ENCODE assay signal across 8 cellular contexts in the genomic region with DNA sequence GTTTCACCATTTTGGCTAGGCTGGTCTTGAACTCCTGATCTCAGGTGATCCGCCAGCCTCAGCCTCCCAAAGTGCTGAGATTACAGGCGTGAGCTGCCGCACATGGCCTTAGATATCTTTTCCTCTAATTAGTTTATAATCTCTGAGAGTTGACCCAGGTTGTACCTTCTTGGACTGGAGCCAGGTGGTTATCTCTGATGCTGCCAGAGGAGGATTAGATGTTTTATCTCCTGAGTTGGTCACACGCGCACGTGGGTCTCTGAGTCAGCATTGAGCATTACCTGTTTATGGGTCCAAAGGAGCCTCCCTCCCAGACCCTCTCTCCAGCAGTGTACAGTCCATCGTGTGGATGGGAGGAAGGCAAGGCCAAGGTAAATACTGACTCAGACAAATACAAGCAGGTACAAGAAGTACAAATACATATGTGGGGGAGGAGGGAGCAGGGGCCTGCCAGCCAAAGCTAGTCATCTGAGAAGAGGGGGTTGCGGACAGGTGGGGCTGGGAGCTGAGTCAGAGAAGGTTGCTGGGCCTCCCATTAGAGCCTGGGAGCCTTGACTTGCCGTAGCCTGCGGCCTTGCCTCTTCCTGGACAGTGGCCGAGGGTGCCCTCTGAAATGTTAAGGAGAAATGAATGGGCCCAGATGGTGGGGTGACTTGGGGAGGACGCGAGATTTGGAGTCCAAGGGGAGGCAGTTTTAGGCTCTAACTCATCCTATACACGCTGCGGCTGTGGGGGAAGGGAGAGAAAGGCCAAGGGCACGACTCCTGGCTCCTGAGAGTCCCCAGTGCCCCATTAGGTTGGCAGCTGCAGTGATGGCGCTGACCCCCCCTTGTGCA. TPM values are rescaled to one million over a fixed set of nuclear protein-coding genes. Genes with fewer than 3 reads are reported as not detected.
A peak's percentile ranks its signal among the peaks of the same experiment; 100 is the strongest.
DNase-seq lines count a peak whose midpoint lies in the region; ATAC-seq, FAIRE-seq and TF ChIP-seq lines count a peak whose summit lies in the region.

No MANE protein-coding gene starts in this region.

- peak; percentile 66 for FAIRE-seq in bronchial epithelial cell (lab: Jason Lieb, UNC)

- no peak overlapping the region for H3K4me3 ChIP-seq in bronchial epithelial cell (ENCODE audit: low read depth, low read length)

- ATAC-seq in GM19324 (IDR thresholded peaks at IDR 0.05; ENCODE audit: low FRiP score, unreplicated experiment), result no peak

- H3K27ac Mint-ChIP-seq in nephron progenitor cell, result no peak overlapping the region

- H3K9me3 Mint-ChIP-seq in nephron progenitor cell, result no peaks in the 10 kb centered on the region

- H3K36me3 Mint-ChIP-seq in nephron progenitor cell (ENCODE audit: low read depth), result no peaks in the 10 kb centered on the region

- DNase-seq in COLO668 (lab: John Stamatoyannopoulos, UW; ENCODE audit: unreplicated experiment) (peak; percentile 92), NCI-H510A treated with DMSO at 0.1 percent for 48 hours (lab: John Stamatoyannopoulos, UW) (peak; percentile 82), bronchial epithelial cell (ENCODE audit: low read depth) (peak; percentile 100), nephron progenitor cell (no peak), GM20000 (ENCODE audit: low spot score) (no peak), NCI-H2171 treated with DMSO at 0.1 percent for 48 hours (lab: John Stamatoyannopoulos, UW) (no peak)
- no peak for DNase-seq in activated CD4-positive, CD25-positive, alpha-beta regulatory T cell (lab: John Stamatoyannopoulos, UW)

- no peaks in the 10 kb centered on the region for H3K27me3 ChIP-seq in bronchial epithelial cell (ENCODE audit: control insufficient read depth, insufficient read depth, low read length)

- peaks cover 25% of the 10 kb centered on the region for H3K4me1 Mint-ChIP-seq in nephron progenitor cell

- peak overlapping the region; percentile 18 for H3K4me3 Mint-ChIP-seq in nephron progenitor cell

- no peak for TF ChIP-seq CTCF in bronchial epithelial cell (IDR thresholded peaks at IDR 0.05; ENCODE audit: insufficient read depth, low read length, severe bottlenecking)
- TF ChIP-seq CTCF in nephron progenitor cell (IDR thresholded peaks at IDR 0.05), result no peak
- TF ChIP-seq CTCF in GM20000 (IDR thresholded peaks at IDR 0.05; ENCODE audit: extremely low read depth, missing control alignments), result no peak

- H3K36me3 ChIP-seq in bronchial epithelial cell (ENCODE audit: control insufficient read depth, insufficient read depth, low read length), result peaks cover 10% of the 10 kb centered on the region

- peaks cover 13% of the 10 kb centered on the region for H3K27me3 Mint-ChIP-seq in nephron progenitor cell (ENCODE audit: low read depth, poor library complexity)

RNA-seq across cellular contexts. Expression of gene IL6R, which starts 13.1 kb away (rescaled TPM):
- total RNA-seq in bronchial epithelial cell, result 47.9 and 70.0 TPM in 2 replicates

Comparison
In these comparisons a context has a peak if more than half of its experiments do, and no peak if none do; other contexts are left out.
1. DNase-seq: peak in COLO668 (single experiment), NCI-H510A treated with DMSO at 0.1 percent for 48 hours (single experiment) and bronchial epithelial cell (single experiment); none in nephron progenitor cell (single experiment), GM20000 (single experiment), NCI-H2171 treated with DMSO at 0.1 percent for 48 hours (single experiment) and activated CD4-positive, CD25-positive, alpha-beta regulatory T cell (0 of 4).